18 cellular contexts compared by ENCODE assay signal in the genomic region with DNA sequence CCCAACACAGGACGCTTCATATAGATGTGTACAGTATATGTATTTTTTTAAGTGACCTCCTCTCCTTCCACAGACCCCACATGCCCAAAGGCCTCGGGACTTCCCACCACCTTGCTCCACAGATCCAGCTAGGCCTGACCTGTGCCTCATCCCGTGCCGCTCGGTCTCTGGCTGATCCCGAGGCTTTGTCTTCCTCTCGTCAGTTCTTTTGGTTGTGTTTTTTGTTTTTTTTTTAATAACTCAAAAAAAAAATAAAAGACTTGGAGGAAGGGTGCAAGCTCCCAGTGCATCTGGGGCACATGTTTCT. TPM values are rescaled to one million over a fixed set of nuclear protein-coding genes. Genes with fewer than 3 reads are reported as not detected.
DNase-seq lines count a peak whose midpoint lies in the region; ATAC-seq and TF ChIP-seq lines count a peak whose summit lies in the region.
"Had no signal": no experiment of that assay in that cellular context is flagged by ENCODE, and none has a peak within 500 bp of the region (broad histone marks: within the 10 kb centered on the region; RNA-seq: fewer than 3 reads in every experiment).

No MANE protein-coding gene starts in this region.

- no peak for TF ChIP-seq EP300 in esophagus muscularis mucosa (IDR thresholded peaks at IDR 0.05)

- TF ChIP-seq CTCF in GM12865 (IDR thresholded peaks at IDR 0.05; ENCODE audit: insufficient read depth, low read depth, low read length, missing control alignments) (no peak), RWPE1 (conservative IDR thresholded peaks at IDR 0.05; ENCODE audit: low read depth) (no peak), lower lobe of right lung (IDR thresholded peaks at IDR 0.05) (no peak), esophagus muscularis mucosa (IDR thresholded peaks at IDR 0.05) (no peak)

- H3K4me3 ChIP-seq in CD4-positive, CD25-positive, alpha-beta regulatory T cell (ENCODE audit: low read depth, low read length) = no peak overlapping the region
- H3K4me3 ChIP-seq in GM12865 (ENCODE audit: low read depth, low read length) = no peak overlapping the region
- H3K4me3 ChIP-seq in lower lobe of right lung = no peak overlapping the region
- H3K4me3 ChIP-seq in esophagus muscularis mucosa = no peak overlapping the region
- H3K4me3 ChIP-seq: body of pancreas, pancreas, skin epidermis, tibial artery had no signal

- peak overlapping the region in 2 of 3 donors; percentile 79 to 85 for H3K27ac Mint-ChIP-seq in CD4-positive, CD25-positive, alpha-beta regulatory T cell

- H3K27me3 ChIP-seq in CD4-positive, CD25-positive, alpha-beta regulatory T cell (ENCODE audit: control insufficient read depth, insufficient read depth, low read length) = no peaks in the 10 kb centered on the region
- no peaks in the 10 kb centered on the region for H3K27me3 ChIP-seq in lower lobe of right lung (ENCODE audit: low read depth)
- no peaks in the 10 kb centered on the region for H3K27me3 ChIP-seq in esophagus muscularis mucosa
- H3K27me3 ChIP-seq: body of pancreas, pancreas, tibial artery had no signal

- POLR2A ChIA-PET in RWPE1 (lab: Yijun Ruan, JAX; ENCODE audit: low non-redundant PET) = no interaction called here

- H3K4me1 ChIP-seq in CD4-positive, CD25-positive, alpha-beta regulatory T cell (ENCODE audit: control insufficient read depth, insufficient read depth, low read length, poor library complexity, severe bottlenecking) = no peaks in the 10 kb centered on the region
- H3K4me1 ChIP-seq in lower lobe of right lung (no peaks in the 10 kb centered on the region), esophagus muscularis mucosa (peaks cover 0 to 4% (median 3%) of the 10 kb centered on the region in 4 donors)
- H3K4me1 ChIP-seq: body of pancreas, pancreas, tibial artery had no signal

- H3K27me3 Mint-ChIP-seq in CD4-positive, CD25-positive, alpha-beta regulatory T cell = peaks cover 4% of the 10 kb centered on the region

- no peak for TF ChIP-seq POLR2A in esophagus muscularis mucosa (IDR thresholded peaks at IDR 0.05; ENCODE audit: low read depth)

- H3K4me3 Mint-ChIP-seq in CD4-positive, CD25-positive, alpha-beta regulatory T cell = peak overlapping the region in 1 of 4 donors; percentile 48

- H3K36me3 ChIP-seq in CD4-positive, CD25-positive, alpha-beta regulatory T cell (ENCODE audit: control insufficient read depth, insufficient read depth, low read length) = peaks cover 92% of the 10 kb centered on the region
- H3K36me3 ChIP-seq in lower lobe of right lung (peaks cover 99% of the 10 kb centered on the region), esophagus muscularis mucosa (peaks cover 42 to 99% (median 87%) of the 10 kb centered on the region in 4 donors)

- ATAC-seq in CD4-positive, CD25-positive, alpha-beta regulatory T cell (ENCODE audit: low read depth in 2 of 2) = no peak
- ATAC-seq in lower lobe of right lung (peak in 1 of 2 donors; percentile 1), GM21367 (IDR thresholded peaks at IDR 0.05; ENCODE audit: unreplicated experiment) (no peak)
- ATAC-seq: body of pancreas, pancreas had no signal

- WGBS in esophagus muscularis mucosa = 85% methylated on average over 7 of the region's 7 CpGs

- CTCF ChIA-PET in RWPE1 (lab: Yijun Ruan, JAX) = interaction anchor here (0.6 to 2.4 kb wide), 4 partner anchors 14 to 42 kb away, joined by 3 to 12 read pairs (median 6); no protein-coding TSS in a partner anchor

- H3K4me1 Mint-ChIP-seq in CD4-positive, CD25-positive, alpha-beta regulatory T cell = peaks cover 0 to 7% (median 0%) of the 10 kb centered on the region in 4 donors

- no peak overlapping the region for H3K27ac ChIP-seq in CD4-positive, CD25-positive, alpha-beta regulatory T cell (ENCODE audit: insufficient read depth, low read length, poor library complexity, severe bottlenecking)
- H3K27ac ChIP-seq in RWPE1 = peak overlapping the region; percentile 24; the same call in 1 of the 2 replicates
- no peak overlapping the region for H3K27ac ChIP-seq in lower lobe of right lung
- H3K27ac ChIP-seq in esophagus muscularis mucosa (replicated peaks in 1 of 4) = no peak overlapping the region
- H3K27ac ChIP-seq: body of pancreas, pancreas, skin epidermis, tibial artery had no signal

- no peak for DNase-seq in CD4-positive, CD25-positive, alpha-beta regulatory T cell
- DNase-seq in GM12865 (ENCODE audit: low read depth) (peak; percentile 71), RWPE1 (ENCODE audit: low spot score) (no peak), lower lobe of right lung (peak; percentile 32), esophagus muscularis mucosa (ENCODE audit: extremely low spot score) (no peak), pons (ENCODE audit: low spot score) (no peak), SW480 (ENCODE audit: low spot score) (no peak)
- DNase-seq: activated naive CD4-positive, alpha-beta T cell; AML-193; body of pancreas; cortex of kidney; DMS79; NCI-H1694 treated with DMSO at 0.1 percent for 48 hours; NCI-H446 treated with DMSO at 0.1 percent for 48 hours; pancreas; tibial artery had no signal

- H3K9me3 Mint-ChIP-seq in CD4-positive, CD25-positive, alpha-beta regulatory T cell = no peaks in the 10 kb centered on the region

- H3K9me3 ChIP-seq in CD4-positive, CD25-positive, alpha-beta regulatory T cell (ENCODE audit: control insufficient read depth in 2 of 2, low read length in 2 of 2) = no peaks in the 10 kb centered on the region
- H3K9me3 ChIP-seq in lower lobe of right lung (no peaks in the 10 kb centered on the region), esophagus muscularis mucosa (no peaks in the 10 kb centered on the region)
- H3K9me3 ChIP-seq: body of pancreas, pancreas, tibial artery had no signal

- intact Hi-C loops in lower lobe of right lung (cut with DNase I) (no loop called here), esophagus muscularis mucosa (cut with DNase I) (no loop called here)

- H3K36me3 Mint-ChIP-seq in CD4-positive, CD25-positive, alpha-beta regulatory T cell = peaks cover 49% of the 10 kb centered on the region

RNA-seq across cellular contexts. Expression of a gene that starts 12.7 kb away (rescaled TPM):
- 1,110 TPM for total RNA-seq in CD4-positive, CD25-positive, alpha-beta regulatory T cell
- polyA plus RNA-seq in CD4-positive, CD25-positive, alpha-beta regulatory T cell = 1,000 to 10,000 TPM in 1 of 4 donors, 100 to 1,000 TPM in 3; 664 to 1,266 (median 896) TPM
- 4,221 TPM for total RNA-seq in lower lobe of right lung
- total RNA-seq in esophagus muscularis mucosa = 100 to 1,000 TPM; 270 to 595 (median 555) TPM

RNA-seq across cellular contexts. Expression of a gene that starts 42.5 kb away (rescaled TPM):
- 58.3 TPM for total RNA-seq in CD4-positive, CD25-positive, alpha-beta regulatory T cell
- 1 to 10 TPM; 2.7 to 5.6 (median 3.4) TPM for polyA plus RNA-seq in CD4-positive, CD25-positive, alpha-beta regulatory T cell
- total RNA-seq in lower lobe of right lung (27.1 TPM), esophagus muscularis mucosa (10 to 100 TPM; 27.4 to 46.0 (median 36.3) TPM)

RNA-seq across cellular contexts. Expression of a gene that starts 49.6 kb away (rescaled TPM):
- 3,121 TPM for total RNA-seq in CD4-positive, CD25-positive, alpha-beta regulatory T cell
- polyA plus RNA-seq in CD4-positive, CD25-positive, alpha-beta regulatory T cell = 1,000 to 10,000 TPM; 4,928 to 8,871 (median 7,502) TPM
- total RNA-seq in lower lobe of right lung (1,651 TPM), esophagus muscularis mucosa (1,000 to 10,000 TPM; 1,492 to 3,727 (median 2,626) TPM)

Comparison
In these comparisons a context has a peak if more than half of its experiments do, and no peak if none do; other contexts are left out.
1. DNase-seq: peak in GM12865 (single experiment) and lower lobe of right lung (single experiment); none in CD4-positive, CD25-positive, alpha-beta regulatory T cell (0 of 3), RWPE1 (single experiment), esophagus muscularis mucosa (single experiment), pons (single experiment) and SW480 (single experiment).